8 cellular contexts compared by ENCODE assay signal in genomic region chr5:80569961-80570786, GRCh38. TPM values are rescaled to one million over a fixed set of nuclear protein-coding genes. Genes with fewer than 3 reads are reported as not detected.
A peak's percentile ranks its signal among the peaks of the same experiment; 100 is the strongest.
DNase-seq lines count a peak whose midpoint lies in the region; TF ChIP-seq lines count a peak whose summit lies in the region.

TSS of gene ANKRD34B (minus strand) at chr5:80570280. CDS start at chr5:80560019, 10,261 bp downstream.

- no peak within 1 kb of the TSS for H4K5ac ChIP-seq in H9 (ENCODE audit: insufficient read length, low read depth, low read length)

- H3K79me2 ChIP-seq in H9 (ENCODE audit: insufficient read depth, low read length), result no peaks in the 10 kb centered on the region
- no peaks in the 10 kb centered on the region for H3K79me2 ChIP-seq in parathyroid adenoma

- H3K23me2 ChIP-seq in H9 (ENCODE audit: insufficient read length, low read depth, low read length, poor library complexity, severe bottlenecking), result peaks cover 11% of the 10 kb centered on the region

- no peak within 1 kb of the TSS for H4K91ac ChIP-seq in H9 (ENCODE audit: insufficient read length, low read depth, low read length)

- H3K36me3 Mint-ChIP-seq in H9 (ENCODE audit: insufficient read depth in 1 of 3, low read depth in 3 of 3), result peaks cover 0 to 1% (median 0%) of the 10 kb centered on the region in 3 experiments; a peak in 3 of 7 replicates

- H2BK20ac ChIP-seq in H9 (ENCODE audit: low read depth, low read length, poor library complexity, severe bottlenecking), result no peak within 1 kb of the TSS

- no peak within 1 kb of the TSS for H3K23ac ChIP-seq in H9 (ENCODE audit: insufficient read length, low read depth, low read length)

- H3K27ac Mint-ChIP-seq in H9, result no peak within 1 kb of the TSS; a peak in 1 of 7 replicates

- no CpG with 5 or more reads among the region's 73 CpGs for WGBS in H9 (ENCODE audit: extremely low coverage, insufficient read length, low lambda C conversion rate)

- no peak within 1 kb of the TSS for H2BK5ac ChIP-seq in H9 (ENCODE audit: insufficient read length, low read length)

- TF ChIP-seq CTCF in H9 (conservative IDR thresholded peaks at IDR 0.05), result no peak
- no peak for TF ChIP-seq CTCF in WERI-Rb-1 (IDR thresholded peaks at IDR 0.05; ENCODE audit: low read depth, low read length)
- no peak for TF ChIP-seq CTCF in fibroblast of villous mesenchyme (IDR thresholded peaks at IDR 0.05; ENCODE audit: insufficient read depth, low read depth, low read length)
- TF ChIP-seq CTCF in parathyroid adenoma (IDR thresholded peaks at IDR 0.05), result no peak

- H3K4me2 ChIP-seq in H9 (ENCODE audit: insufficient read depth, insufficient read length, low read length) (peak within 1 kb of the TSS; percentile 28), parathyroid adenoma (ENCODE audit: low read length) (peak within 1 kb of the TSS; percentile 50)

- H3K4me1 Mint-ChIP-seq in H9, result peaks cover 4 to 9% of the 10 kb centered on the region in 2 experiments; a peak in 2 of 4 replicates

- no peak within 1 kb of the TSS for H2BK15ac ChIP-seq in H9 (ENCODE audit: low read depth, low read length)

- H4K20me1 ChIP-seq in H9 (ENCODE audit: control insufficient read depth, insufficient read depth, insufficient read length), result no peaks in the 10 kb centered on the region

- peaks cover 0 to 2% of the 10 kb centered on the region in 2 experiments; a peak in 1 of 5 replicates for H3K9me3 Mint-ChIP-seq in H9

- H2BK12ac ChIP-seq in H9 (ENCODE audit: insufficient read length, low read depth, low read length), result no peak within 1 kb of the TSS

- no peak within 1 kb of the TSS for H3K18ac ChIP-seq in H9 (ENCODE audit: insufficient read length, low read depth, low read length)

- H3K9me3 ChIP-seq in H9 (ENCODE audit: control insufficient read depth, low read depth, low read length), result no peaks in the 10 kb centered on the region
- no peaks in the 10 kb centered on the region for H3K9me3 ChIP-seq in WERI-Rb-1 (ENCODE audit: severe bottlenecking)
- no peaks in the 10 kb centered on the region for H3K9me3 ChIP-seq in parathyroid adenoma (ENCODE audit: control insufficient read depth, low read length)

- H2AK5ac ChIP-seq in H9 (ENCODE audit: insufficient read length, low read length), result no peak within 1 kb of the TSS

- H3K79me1 ChIP-seq in H9 (ENCODE audit: insufficient read depth, low read depth, low read length, poor library complexity, severe bottlenecking), result no peaks in the 10 kb centered on the region

- no peak within 1 kb of the TSS for H3K4ac ChIP-seq in H9 (ENCODE audit: low read depth, low read length)

- H3K4me3 Mint-ChIP-seq in H9, result peak within 1 kb of the TSS; percentile 61 to 80

- peak within 1 kb of the TSS; percentile 61 for H3K4me3 ChIP-seq in WERI-Rb-1 (ENCODE audit: low read depth, low read length)
- H3K4me3 ChIP-seq in fibroblast of villous mesenchyme (ENCODE audit: low read depth, low read length), result peak within 1 kb of the TSS; percentile 43
- H3K4me3 ChIP-seq in parathyroid adenoma (ENCODE audit: low read depth, low read length), result peak within 1 kb of the TSS; percentile 9

- H3K27ac ChIP-seq in H9 (ENCODE audit: insufficient read length, low read depth, low read length) (no peak within 1 kb of the TSS), WERI-Rb-1 (no peak within 1 kb of the TSS), parathyroid adenoma (no peak within 1 kb of the TSS)

- H3K27me3 Mint-ChIP-seq in H9 (ENCODE audit: low read depth), result peaks cover 87% of the 10 kb centered on the region

- H2BK120ac ChIP-seq in H9 (ENCODE audit: low read depth, low read length, poor library complexity, severe bottlenecking), result no peak within 1 kb of the TSS

- H2AFZ ChIP-seq in H9 (ENCODE audit: low read length) (no peak within 1 kb of the TSS), parathyroid adenoma (peak within 1 kb of the TSS; percentile 56)

- H3T11ph ChIP-seq in H9 (ENCODE audit: low read length), result no peak within 1 kb of the TSS

- DNase-seq in COLO668 (lab: John Stamatoyannopoulos, UW; ENCODE audit: unreplicated experiment) (peak; percentile 64), H9 (peak; percentile 86), WERI-Rb-1 (peak; percentile 50), fibroblast of villous mesenchyme (ENCODE audit: low read depth) (peak; percentile 2), pons (ENCODE audit: low spot score) (no peak), NCI-H128 (lab: John Stamatoyannopoulos, UW; ENCODE audit: unreplicated experiment) (no peak), epidermal melanocyte (ENCODE audit: insufficient read length, low spot score) (no peak)

- no peak within 1 kb of the TSS for H3K14ac ChIP-seq in H9 (ENCODE audit: insufficient read depth, low read length)

- no peak within 1 kb of the TSS for H4K8ac ChIP-seq in H9 (replicated peaks; ENCODE audit: insufficient read length, low read depth, low read length)

- no peak within 1 kb of the TSS for H3K56ac ChIP-seq in H9 (ENCODE audit: insufficient read length, low read depth, low read length)

- H3K27me3 ChIP-seq in H9 (ENCODE audit: insufficient read depth, low read length), result peaks cover 9% of the 10 kb centered on the region; the same call in 1 of the 2 replicates
- H3K27me3 ChIP-seq in WERI-Rb-1 (ENCODE audit: insufficient read depth, low read depth, severe bottlenecking), result peaks cover 30% of the 10 kb centered on the region
- no peaks in the 10 kb centered on the region for H3K27me3 ChIP-seq in parathyroid adenoma (ENCODE audit: control insufficient read depth, insufficient read depth, low read length)

- H3K9ac ChIP-seq in H9 (ENCODE audit: extremely low read depth, insufficient read length, low read length), result no peak within 1 kb of the TSS
- H3K9ac ChIP-seq in parathyroid adenoma, result no peak within 1 kb of the TSS

- H3K4me1 ChIP-seq in H9 (ENCODE audit: insufficient read depth, low read length), result no peaks in the 10 kb centered on the region
- no peaks in the 10 kb centered on the region for H3K4me1 ChIP-seq in parathyroid adenoma

- H3K36me3 ChIP-seq in WERI-Rb-1, result no peaks in the 10 kb centered on the region
- no peaks in the 10 kb centered on the region for H3K36me3 ChIP-seq in parathyroid adenoma (ENCODE audit: control insufficient read depth, insufficient read depth, low read length)

RNA-seq across cellular contexts. Expression of gene ANKRD34B, which starts in this region (rescaled TPM):
- total RNA-seq in H9 (2021) (0.70 and 0.72 TPM in 2 replicates), fibroblast of villous mesenchyme (not detected in 2 replicates)

Comparison
In these comparisons a context has a peak if more than half of its experiments do, and no peak if none do; other contexts are left out.
1. Peak in DNase-seq and H3K4me2 ChIP-seq in H9; RNA of the gene not detected or under 1 TPM.
2. Peak in DNase-seq and H3K4me3 ChIP-seq in fibroblast of villous mesenchyme; RNA of the gene not detected or under 1 TPM.
3. DNase-seq: peak in COLO668 (single experiment) and WERI-Rb-1 (single experiment); none in pons (single experiment), NCI-H128 (single experiment) and epidermal melanocyte (single experiment).
4. H3K4me3 ChIP-seq: peak in every context shown above with its lines; median percentile 61 in WERI-Rb-1; 43 in fibroblast of villous mesenchyme; 9 in parathyroid adenoma.